Comparison of ENCODE assay signal across 8 cellular contexts in the genomic region with DNA sequence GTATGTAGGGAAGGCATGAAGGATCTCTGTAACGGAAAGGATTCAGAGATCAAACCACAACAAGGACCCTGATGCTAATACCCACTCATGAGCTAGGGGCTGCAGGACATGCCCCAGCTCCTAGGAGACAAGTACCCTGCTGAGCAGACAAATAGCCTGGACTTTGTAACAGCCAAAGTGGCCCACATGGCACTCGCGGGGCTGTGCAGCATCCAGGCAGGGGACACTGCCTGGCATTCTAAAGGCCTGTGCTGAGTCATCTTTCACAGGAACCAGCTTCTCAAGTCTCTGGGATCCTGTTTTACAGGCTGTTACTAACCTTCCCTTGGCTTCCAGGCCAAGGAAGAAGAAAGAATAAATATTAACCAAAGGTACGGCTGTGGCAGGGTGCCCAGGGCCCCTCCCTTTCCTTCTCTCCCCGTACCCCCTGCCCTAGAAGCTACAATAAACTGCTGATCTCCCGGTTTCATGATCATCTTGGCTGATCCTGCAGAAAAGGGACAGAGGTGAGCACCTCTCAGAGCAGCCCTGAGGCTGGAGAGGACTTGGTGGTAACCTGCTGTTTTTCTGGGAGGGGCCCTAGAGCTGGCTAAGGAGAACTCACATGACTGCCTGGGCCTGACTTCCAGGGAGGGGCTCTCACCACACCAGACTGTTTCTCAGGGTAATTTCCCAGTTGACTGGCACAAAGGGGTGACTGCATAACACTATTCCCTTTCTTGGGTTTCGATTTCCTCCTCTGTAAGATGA. TPM values are rescaled to one million over a fixed set of nuclear protein-coding genes. Genes with fewer than 3 reads are reported as not detected.
A peak's percentile ranks its signal among the peaks of the same experiment; 100 is the strongest.
DNase-seq lines count a peak whose midpoint lies in the region; FAIRE-seq and TF ChIP-seq lines count a peak whose summit lies in the region.
"Had no signal": no experiment of that assay in that cellular context is flagged by ENCODE, and none has a peak within 500 bp of the region (broad histone marks: within the 10 kb centered on the region; RNA-seq: fewer than 3 reads in every experiment).

No MANE protein-coding gene starts in this region.

- H3K9me3 ChIP-seq in duodenal mucosa (ENCODE audit: control insufficient read depth in 1 of 2, low read length in 2 of 2) = no peaks in the 10 kb centered on the region

- H3K27ac Mint-ChIP-seq in immature natural killer cell = no peak overlapping the region

- DNase-seq in H4 (ENCODE audit: low spot score) (peak; percentile 78), NOMO-1 treated with dmso at 0.1 percent for 144 hours (lab: John Stamatoyannopoulos, UW; ENCODE audit: unreplicated experiment) (peak; percentile 15), mucosa of gallbladder (ENCODE audit: low spot score) (peak; percentile 90), D721Med (ENCODE audit: insufficient read length, low spot score) (no peak), immature natural killer cell (no peak), foreskin melanocyte (no peak)

- no peaks in the 10 kb centered on the region for H3K36me3 ChIP-seq in duodenal mucosa (ENCODE audit: control insufficient read depth in 1 of 2, insufficient read depth in 2 of 2, low read length in 2 of 2)

- H3K36me3 Mint-ChIP-seq in immature natural killer cell = peaks cover 0 to 4% (median 0%) of the 10 kb centered on the region in 3 donors

- FAIRE-seq in D721Med (lab: Jason Lieb, UNC) = no peak

- peaks cover 25 to 26% of the 10 kb centered on the region in 2 donors for H3K4me1 ChIP-seq in duodenal mucosa (ENCODE audit: control insufficient read depth in 1 of 2, insufficient read depth in 2 of 2, low read length in 2 of 2)

- peak overlapping the region; percentile 84 for H3K27ac ChIP-seq in duodenal mucosa (ENCODE audit: low read depth, low read length)
- H3K27ac ChIP-seq: SK-N-MC had no signal

- H3K9ac ChIP-seq in duodenal mucosa (ENCODE audit: low read depth in 1 of 2, low read length in 2 of 2) = peak overlapping the region in 1 of 2 donors; percentile 40

- H3K9me3 Mint-ChIP-seq in immature natural killer cell = no peaks in the 10 kb centered on the region

- peak overlapping the region; percentile 10 to 51 for H3K4me3 ChIP-seq in duodenal mucosa (ENCODE audit: low read depth in 1 of 2, low read length in 2 of 2)
- H3K4me3 ChIP-seq: SK-N-MC had no signal

- TF ChIP-seq CTCF in D721Med (IDR thresholded peaks at IDR 0.05; ENCODE audit: insufficient read depth, missing control alignments) = no peak

- H3K27me3 ChIP-seq in duodenal mucosa (ENCODE audit: control insufficient read depth in 1 of 2, insufficient read depth in 2 of 2, low read length in 2 of 2) = no peaks in the 10 kb centered on the region

- peaks cover 3 to 8% of the 10 kb centered on the region in 2 donors for H3K4me1 Mint-ChIP-seq in immature natural killer cell

- H3K4me3 Mint-ChIP-seq in immature natural killer cell = no peak overlapping the region

- peaks cover 0 to 5% (median 0%) of the 10 kb centered on the region in 3 donors for H3K27me3 Mint-ChIP-seq in immature natural killer cell (ENCODE audit: low read depth in 3 of 3)

RNA-seq across cellular contexts. Expression of gene RPEL1, which starts 4.2 kb away (rescaled TPM):
- total RNA-seq in H4 (2014; rRNA removed; shearing (Covaris generic)) = 0.08 TPM in 1 of 2 replicates, not detected in the other
- 0.09 TPM for total RNA-seq in mucosa of gallbladder
- not detected for polyA plus RNA-seq in immature natural killer cell

RNA-seq across cellular contexts. Expression of gene INA, which starts 35.5 kb away (rescaled TPM):
- total RNA-seq in H4 (2014; rRNA removed; shearing (Covaris generic)) = not detected in 2 replicates
- total RNA-seq in mucosa of gallbladder = 0.40 TPM
- polyA plus RNA-seq in immature natural killer cell = not detected

RNA-seq across cellular contexts. Expression of gene NT5C2, which starts 48.4 kb away (rescaled TPM):
- total RNA-seq in H4 (2014; rRNA removed; shearing (Covaris generic)) = 27.3 and 31.6 TPM in 2 replicates
- total RNA-seq in mucosa of gallbladder = 95.2 TPM
- polyA plus RNA-seq in immature natural killer cell = 100 to 1,000 TPM in 1 of 3 donors, 10 to 100 TPM in 2; 86.2 to 116 (median 91.5) TPM

Comparison
In these comparisons a context has a peak if more than half of its experiments do, and no peak if none do; other contexts are left out.
1. DNase-seq: peak in H4 (single experiment), NOMO-1 treated with dmso at 0.1 percent for 144 hours (single experiment) and mucosa of gallbladder (single experiment); none in D721Med (single experiment), immature natural killer cell (0 of 3) and foreskin melanocyte (single experiment).